In genomic region chr19:31356587-31357314, GRCh38 we compare ENCODE assay signal across 2 cellular contexts.
TF ChIP-seq lines count a peak whose summit lies in the region.

No MANE protein-coding gene starts in this region.

TF ChIP-seq in SK-N-SH, 30 proteins besides CTCF, POLR2A, EP300 and RAD21 (continued from another document):
- TF ChIP-seq REST (IDR thresholded peaks at IDR 0.05; ENCODE audit: low read depth, low read length) (no peak), NRF1 (IDR thresholded peaks at IDR 0.05; ENCODE audit: low read depth, low read length) (no peak), POLR2AphosphoS5 (IDR thresholded peaks at IDR 0.05; ENCODE audit: low read depth, low read length) (no peak), YY1 (IDR thresholded peaks at IDR 0.05; ENCODE audit: low read depth) (no peak), SMC3 (IDR thresholded peaks at IDR 0.05; ENCODE audit: low read depth, low read length) (no peak)

TF ChIP-seq in SK-N-SH treated with all-trans-retinoic acid at 6 μM for 48 hours, 23 proteins besides CTCF, POLR2A, EP300 and RAD21 (continued from another document):
- no peak for TF ChIP-seq PATZ1 (CRISPR knock-in tag; IDR thresholded peaks at IDR 0.05; ENCODE audit: borderline replicate concordance)
- TF ChIP-seq CREB5 (CRISPR knock-in tag; IDR thresholded peaks at IDR 0.05; ENCODE audit: low read depth), result no peak
- TF ChIP-seq TOX (CRISPR knock-in tag; IDR thresholded peaks at IDR 0.05; ENCODE audit: borderline replicate concordance), result no peak
TF ChIP-seq in SK-N-SH treated with all-trans-retinoic acid at 6 μM for 48 hours: peak in this region for 0.
